Comparison of ENCODE assay signal across 23 cellular contexts in the genomic region with DNA sequence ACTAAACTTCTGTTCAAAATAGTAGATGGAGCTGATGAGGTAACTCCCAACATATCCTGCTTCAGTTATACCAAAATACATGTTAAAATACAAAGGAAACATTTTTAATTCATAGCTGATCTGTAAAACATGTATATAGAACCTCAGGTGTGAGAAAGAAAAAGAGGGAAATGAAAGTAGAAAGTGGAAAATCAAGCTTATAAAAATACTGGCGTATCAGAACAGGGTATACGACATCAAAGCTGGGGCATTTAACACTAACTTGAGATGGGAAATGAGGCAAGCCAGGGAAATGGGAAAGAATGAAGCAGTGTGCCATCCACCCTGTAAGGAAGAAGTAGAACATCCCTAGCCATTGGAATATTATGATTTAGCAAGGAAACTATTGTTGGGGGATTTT.
DNase-seq lines count a peak whose midpoint lies in the region; ATAC-seq, FAIRE-seq and TF ChIP-seq lines count a peak whose summit lies in the region.
"Had no signal": no experiment of that assay in that cellular context is flagged by ENCODE, and none has a peak within 500 bp of the region (broad histone marks: within the 10 kb centered on the region; RNA-seq: fewer than 3 reads in every experiment).

No MANE protein-coding gene starts in this region.

- H3K4me3 ChIP-seq in Karpas-422 (ENCODE audit: low read length) = no peak overlapping the region
- no peak overlapping the region for H3K4me3 ChIP-seq in astrocyte (ENCODE audit: insufficient read depth, low read depth, low read length)
- H3K4me3 ChIP-seq: SK-N-MC had no signal

- H3K36me3 ChIP-seq in Karpas-422 (ENCODE audit: insufficient read depth, low read length) (no peaks in the 10 kb centered on the region), astrocyte (ENCODE audit: insufficient read depth, low read length) (no peaks in the 10 kb centered on the region)

- H3K27ac Mint-ChIP-seq in activated CD4-positive, alpha-beta T cell treated with anti-CD3 and anti-CD28 coated beads, Interleukin-2, amount 10 ng/mL, durations not matched to agents 7 days and 5 days = peak overlapping the region; percentile 73
- no peak overlapping the region for H3K27ac Mint-ChIP-seq in activated CD4-positive, alpha-beta T cell treated with anti-CD3 and anti-CD28 coated beads for 36 hours
- no peak overlapping the region for H3K27ac Mint-ChIP-seq in astrocyte (ENCODE audit: unreplicated experiment)
- peak overlapping the region; percentile 4 for H3K27ac Mint-ChIP-seq in stimulated activated naive B cell treated with anti-CD40 and anti-IgM and Interleukin-4, amounts not matched to agents 10 μg/mL and 1 μg/mL and 100 μg/mL, for 72 hours
- H3K27ac Mint-ChIP-seq: CD8-positive, alpha-beta memory T cell had no signal

- no peak for ATAC-seq in activated CD4-positive, alpha-beta T cell treated with anti-CD3 and anti-CD28 coated beads for 36 hours
- ATAC-seq in stimulated activated naive B cell treated with anti-CD40 and anti-IgM and Interleukin-4, amounts not matched to agents 10 μg/mL and 1 μg/mL and 100 μg/mL, for 72 hours (replicated peaks) = peak; percentile 38 to 58
- ATAC-seq in HG02884 (IDR thresholded peaks at IDR 0.05; ENCODE audit: unreplicated experiment) = no peak

- peaks cover 4% of the 10 kb centered on the region for H3K9me3 Mint-ChIP-seq in activated CD4-positive, alpha-beta T cell treated with anti-CD3 and anti-CD28 coated beads, Interleukin-2, amount 10 ng/mL, durations not matched to agents 7 days and 5 days
- H3K9me3 Mint-ChIP-seq in activated CD4-positive, alpha-beta T cell treated with anti-CD3 and anti-CD28 coated beads for 36 hours (ENCODE audit: low read depth) = no peaks in the 10 kb centered on the region
- H3K9me3 Mint-ChIP-seq in astrocyte (ENCODE audit: unreplicated experiment) = no peaks in the 10 kb centered on the region
- H3K9me3 Mint-ChIP-seq in stimulated activated naive B cell treated with anti-CD40 and anti-IgM and Interleukin-4, amounts not matched to agents 10 μg/mL and 1 μg/mL and 100 μg/mL, for 72 hours = peaks cover 4 to 7% of the 10 kb centered on the region in 2 donors
- H3K9me3 Mint-ChIP-seq: CD8-positive, alpha-beta memory T cell had no signal

- intact Hi-C loops in activated CD4-positive, alpha-beta T cell treated with anti-CD3 and anti-CD28 coated beads for 36 hours (cut with DNase I, micrococcal nuclease) = no loop called here

- DNase-seq in activated CD4-positive, alpha-beta T cell treated with anti-CD3 and anti-CD28 coated beads, Interleukin-2, amount 10 ng/mL, durations not matched to agents 7 days and 5 days = no peak
- no peak for DNase-seq in activated CD4-positive, alpha-beta T cell treated with anti-CD3 and anti-CD28 coated beads for 36 hours
- DNase-seq in Karpas-422 = peak; percentile 49
- DNase-seq in astrocyte (ENCODE audit: low read depth) = no peak
- DNase-seq in stimulated activated naive B cell treated with anti-CD40 and anti-IgM and Interleukin-4, amounts not matched to agents 10 μg/mL and 1 μg/mL and 100 μg/mL, for 72 hours = no peak
- no peak for DNase-seq in middle frontal gyrus (ENCODE audit: extremely low spot score, low spot score)
- no peak for DNase-seq in HUDEP-2 (lab: John Stamatoyannopoulos, UW; ENCODE audit: unreplicated experiment in 76 of 76)
- DNase-seq: 8988T; Calu3; CD8-positive, alpha-beta memory T cell; DMS153; KG1; NCI-H1694; NCI-H446; NCI-H526; SHP77 treated with DMSO at 0.1 percent for 48 hours had no signal

- H3K4me2 ChIP-seq in Karpas-422 (ENCODE audit: low read depth, low read length, poor library complexity, severe bottlenecking) (peak overlapping the region; percentile 23), astrocyte (ENCODE audit: low read length) (no peak overlapping the region)

- POLR2A ChIA-PET in activated CD4-positive, alpha-beta T cell treated with anti-CD3 and anti-CD28 coated beads, Interleukin-2, amount 10 ng/mL, durations not matched to agents 7 days and 5 days (lab: Charles Lee) = no interaction called here
- POLR2A ChIA-PET in activated CD4-positive, alpha-beta T cell treated with anti-CD3 and anti-CD28 coated beads for 36 hours (lab: Charles Lee) = no interaction called here

- peaks cover 2% of the 10 kb centered on the region for H3K36me3 Mint-ChIP-seq in activated CD4-positive, alpha-beta T cell treated with anti-CD3 and anti-CD28 coated beads, Interleukin-2, amount 10 ng/mL, durations not matched to agents 7 days and 5 days (ENCODE audit: low read depth)
- H3K36me3 Mint-ChIP-seq in activated CD4-positive, alpha-beta T cell treated with anti-CD3 and anti-CD28 coated beads for 36 hours (ENCODE audit: low read depth) = no peaks in the 10 kb centered on the region
- no peaks in the 10 kb centered on the region for H3K36me3 Mint-ChIP-seq in astrocyte (ENCODE audit: low read depth, unreplicated experiment)
- peaks cover 0 to 2% of the 10 kb centered on the region in 2 donors for H3K36me3 Mint-ChIP-seq in stimulated activated naive B cell treated with anti-CD40 and anti-IgM and Interleukin-4, amounts not matched to agents 10 μg/mL and 1 μg/mL and 100 μg/mL, for 72 hours
- H3K36me3 Mint-ChIP-seq: CD8-positive, alpha-beta memory T cell had no signal

- no peak overlapping the region for H3K4me3 Mint-ChIP-seq in activated CD4-positive, alpha-beta T cell treated with anti-CD3 and anti-CD28 coated beads, Interleukin-2, amount 10 ng/mL, durations not matched to agents 7 days and 5 days
- H3K4me3 Mint-ChIP-seq in activated CD4-positive, alpha-beta T cell treated with anti-CD3 and anti-CD28 coated beads for 36 hours = no peak overlapping the region
- no peak overlapping the region for H3K4me3 Mint-ChIP-seq in astrocyte (ENCODE audit: unreplicated experiment)
- peak overlapping the region in 1 of 2 donors; percentile 53 for H3K4me3 Mint-ChIP-seq in stimulated activated naive B cell treated with anti-CD40 and anti-IgM and Interleukin-4, amounts not matched to agents 10 μg/mL and 1 μg/mL and 100 μg/mL, for 72 hours
- H3K4me3 Mint-ChIP-seq: CD8-positive, alpha-beta memory T cell had no signal

- H3K79me2 ChIP-seq in Karpas-422 (ENCODE audit: low read length) (no peaks in the 10 kb centered on the region), astrocyte (ENCODE audit: insufficient read depth, low read length) (no peaks in the 10 kb centered on the region)

- CTCF ChIA-PET in activated CD4-positive, alpha-beta T cell treated with anti-CD3 and anti-CD28 coated beads, Interleukin-2, amount 10 ng/mL, durations not matched to agents 7 days and 5 days (lab: Charles Lee) = interaction anchor here (0.8 kb wide), 1 partner anchor 66 kb away, joined by 3 read pairs; no protein-coding TSS in a partner anchor
- CTCF ChIA-PET in activated CD4-positive, alpha-beta T cell treated with anti-CD3 and anti-CD28 coated beads for 36 hours (lab: Charles Lee) = no interaction called here

- no peaks in the 10 kb centered on the region for H3K27me3 Mint-ChIP-seq in activated CD4-positive, alpha-beta T cell treated with anti-CD3 and anti-CD28 coated beads, Interleukin-2, amount 10 ng/mL, durations not matched to agents 7 days and 5 days
- H3K27me3 Mint-ChIP-seq in activated CD4-positive, alpha-beta T cell treated with anti-CD3 and anti-CD28 coated beads for 36 hours = no peaks in the 10 kb centered on the region
- H3K27me3 Mint-ChIP-seq in astrocyte (ENCODE audit: low read depth, unreplicated experiment) = no peaks in the 10 kb centered on the region
- peaks cover 0 to 6% of the 10 kb centered on the region in 2 donors for H3K27me3 Mint-ChIP-seq in stimulated activated naive B cell treated with anti-CD40 and anti-IgM and Interleukin-4, amounts not matched to agents 10 μg/mL and 1 μg/mL and 100 μg/mL, for 72 hours
- H3K27me3 Mint-ChIP-seq: CD8-positive, alpha-beta memory T cell had no signal

- H3K27me3 ChIP-seq in Karpas-422 (ENCODE audit: low read length) (no peaks in the 10 kb centered on the region), astrocyte (ENCODE audit: insufficient read depth, low read length) (no peaks in the 10 kb centered on the region)

- H4K20me1 ChIP-seq in Karpas-422 (ENCODE audit: insufficient read depth, low read depth, low read length) (no peaks in the 10 kb centered on the region), astrocyte (ENCODE audit: insufficient read depth, low read length) (no peaks in the 10 kb centered on the region)

- H3K9me2 ChIP-seq in Karpas-422 (replicated peaks; ENCODE audit: insufficient read depth, low read length) = no peaks in the 10 kb centered on the region

- H3K4me1 ChIP-seq in Karpas-422 (ENCODE audit: low read length) (peaks cover 31% of the 10 kb centered on the region), astrocyte (ENCODE audit: insufficient read depth, low read length) (no peaks in the 10 kb centered on the region)

- H3K27ac ChIP-seq in Karpas-422 (ENCODE audit: low read length) (peak overlapping the region; percentile 56), astrocyte (ENCODE audit: low read depth, low read length) (no peak overlapping the region)
- H3K27ac ChIP-seq: C4-2B, HL-60, RWPE1, SK-N-MC had no signal

- H2AFZ ChIP-seq in Karpas-422 (ENCODE audit: low read length) = no peak overlapping the region; the same call in 1 of the 2 replicates
- no peak overlapping the region for H2AFZ ChIP-seq in astrocyte (ENCODE audit: low read depth, low read length)

- no peak for TF ChIP-seq CTCF in astrocyte (IDR thresholded peaks at IDR 0.05; ENCODE audit: insufficient read depth, low read depth, low read length)

- FAIRE-seq in astrocyte (lab: Jason Lieb, UNC) = peak; percentile 47
- FAIRE-seq: G401.6, H54 had no signal

- peaks cover 13% of the 10 kb centered on the region for H3K4me1 Mint-ChIP-seq in activated CD4-positive, alpha-beta T cell treated with anti-CD3 and anti-CD28 coated beads, Interleukin-2, amount 10 ng/mL, durations not matched to agents 7 days and 5 days
- no peaks in the 10 kb centered on the region for H3K4me1 Mint-ChIP-seq in activated CD4-positive, alpha-beta T cell treated with anti-CD3 and anti-CD28 coated beads for 36 hours
- no peaks in the 10 kb centered on the region for H3K4me1 Mint-ChIP-seq in astrocyte (ENCODE audit: low read depth, unreplicated experiment)
- peaks cover 16 to 34% of the 10 kb centered on the region in 2 donors for H3K4me1 Mint-ChIP-seq in stimulated activated naive B cell treated with anti-CD40 and anti-IgM and Interleukin-4, amounts not matched to agents 10 μg/mL and 1 μg/mL and 100 μg/mL, for 72 hours

- H3K9me3 ChIP-seq in Karpas-422 (ENCODE audit: low read length) (no peaks in the 10 kb centered on the region), astrocyte (ENCODE audit: insufficient read depth, low read depth, low read length) (no peaks in the 10 kb centered on the region)

- H3K9ac ChIP-seq in Karpas-422 (ENCODE audit: low read length) (no peak overlapping the region), astrocyte (ENCODE audit: low read length) (no peak overlapping the region)

Comparison
In these comparisons a context has a peak if more than half of its experiments do, and no peak if none do; other contexts are left out.
1. H3K27ac Mint-ChIP-seq: peak in activated CD4-positive, alpha-beta T cell treated with anti-CD3 and anti-CD28 coated beads, Interleukin-2, amount 10 ng/mL, durations not matched to agents 7 days and 5 days (single experiment) and stimulated activated naive B cell treated with anti-CD40 and anti-IgM and Interleukin-4, amounts not matched to agents 10 μg/mL and 1 μg/mL and 100 μg/mL, for 72 hours (single experiment); none in activated CD4-positive, alpha-beta T cell treated with anti-CD3 and anti-CD28 coated beads for 36 hours (single experiment) and astrocyte (single experiment).
2. ATAC-seq: peak in stimulated activated naive B cell treated with anti-CD40 and anti-IgM and Interleukin-4, amounts not matched to agents 10 μg/mL and 1 μg/mL and 100 μg/mL, for 72 hours (2 of 2); none in activated CD4-positive, alpha-beta T cell treated with anti-CD3 and anti-CD28 coated beads for 36 hours (single experiment) and HG02884 (single experiment).